Comparison of ENCODE assay signal across 1 cellular context in the genomic region with DNA sequence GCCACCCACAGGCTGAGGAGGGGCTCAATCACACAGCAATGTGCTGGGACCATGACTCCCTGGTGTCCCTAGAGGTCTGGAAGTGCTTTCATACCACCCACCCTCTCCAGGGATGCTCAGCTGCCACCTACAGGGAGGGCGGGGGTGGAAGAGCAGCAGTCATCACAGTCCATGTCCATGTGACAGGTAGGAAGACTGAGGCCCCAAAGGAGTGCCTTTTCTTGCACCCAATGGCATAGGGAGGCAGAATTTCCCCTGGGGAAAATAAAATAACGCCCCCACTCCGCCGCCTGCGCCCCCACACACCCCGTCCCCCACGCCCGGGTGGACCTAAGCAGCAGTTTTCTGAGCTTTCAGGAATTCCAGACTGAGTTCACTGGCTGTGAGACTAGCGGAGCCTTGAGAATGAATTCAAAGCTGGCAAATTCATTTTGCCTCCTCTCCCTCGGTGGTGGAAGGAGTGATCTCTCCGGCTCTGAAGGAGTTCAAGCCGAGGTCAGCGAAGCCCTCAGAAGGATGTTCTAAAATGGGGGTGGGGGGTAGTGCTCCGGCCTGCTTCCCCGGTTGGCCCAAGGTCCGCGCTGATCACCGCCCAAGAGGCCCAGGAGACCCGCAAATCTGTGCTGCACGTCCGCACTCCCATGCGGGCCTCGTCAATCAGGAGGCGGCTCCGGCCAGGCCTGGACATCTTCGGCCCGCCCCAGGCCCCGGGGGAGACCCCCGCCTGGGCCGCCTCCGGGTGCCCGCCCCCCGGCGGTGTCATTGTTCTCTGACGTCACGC.
TF ChIP-seq lines count a peak whose summit lies in the region.

No MANE protein-coding gene starts in this region.

TF ChIP-seq in HepG2, 621 proteins besides CTCF, POLR2A, EP300 and RAD21 (continued from another document and continues in another):
- TF ChIP-seq ZFX (CRISPR knock-in tag; IDR thresholded peaks at IDR 0.05; ENCODE audit: low read depth) (peak; percentile 56), ZNF790 (CRISPR knock-in tag; IDR thresholded peaks at IDR 0.05; ENCODE audit: borderline replicate concordance) (no peak), RELA (CRISPR knock-in tag; IDR thresholded peaks at IDR 0.05) (no peak), ERF (CRISPR knock-in tag; IDR thresholded peaks at IDR 0.05) (0 out of 2 replicates have a peak, but pooled peaks have one; percentile 9), ZEB1 (IDR thresholded peaks at IDR 0.05; ENCODE audit: insufficient replicate concordance, low read depth) (peak; percentile 26), SP140L (CRISPR knock-in tag; IDR thresholded peaks at IDR 0.05; ENCODE audit: borderline replicate concordance) (no peak), ZNF839 (CRISPR knock-in tag; IDR thresholded peaks at IDR 0.05; ENCODE audit: borderline replicate concordance) (no peak), ZNF772 (CRISPR knock-in tag; IDR thresholded peaks at IDR 0.05) (peak; percentile 27; the same call in 1 of the 2 replicates), PHF8 (CRISPR knock-in tag; IDR thresholded peaks at IDR 0.05) (peak; percentile 6; the same call in 1 of the 2 replicates), MXI1 (IDR thresholded peaks at IDR 0.05; ENCODE audit: borderline replicate concordance, low read depth, low read length) (peak; percentile 70; the same call in 1 of the 3 replicates), GATAD2A (CRISPR knock-in tag; IDR thresholded peaks at IDR 0.05) (no peak; the same call in 1 of the 2 replicates), ZNF598 (CRISPR knock-in tag; IDR thresholded peaks at IDR 0.05; ENCODE audit: borderline replicate concordance) (no peak), KAT2B (IDR thresholded peaks at IDR 0.05; ENCODE audit: borderline replicate concordance, low read depth, low read length) (no peak), ELF1 (CRISPR knock-in tag; IDR thresholded peaks at IDR 0.05) (0 out of 2 replicates have a peak, but pooled peaks have one; percentile 14), ZNF605 (CRISPR knock-in tag; IDR thresholded peaks at IDR 0.05) (peak; percentile 12; the same call in 1 of the 2 replicates), SNRNP70 (IDR thresholded peaks at IDR 0.05; ENCODE audit: low read depth, low read length) (no peak), PAWR (CRISPR knock-in tag; IDR thresholded peaks at IDR 0.05; ENCODE audit: borderline replicate concordance) (no peak), BCL6 (CRISPR knock-in tag; IDR thresholded peaks at IDR 0.05) (peak; percentile 51), RBM39 (IDR thresholded peaks at IDR 0.05; ENCODE audit: low read depth, low read length, poor library complexity, severe bottlenecking) (peak; percentile 6), ZNF879 (CRISPR knock-in tag; IDR thresholded peaks at IDR 0.05) (no peak), ZNF33B (CRISPR knock-in tag; IDR thresholded peaks at IDR 0.05) (no peak), U2AF1 (optimal IDR thresholded peaks at IDR 0.05; ENCODE audit: low read depth, low read length) (peak; percentile 63), REL (CRISPR knock-in tag; conservative IDR thresholded peaks at IDR 0.05) (0 out of 2 replicates have a peak, but pooled peaks have one; percentile 23), ZNF557 (CRISPR knock-in tag; IDR thresholded peaks at IDR 0.05) (no peak), ZNF562 (CRISPR knock-in tag; IDR thresholded peaks at IDR 0.05; ENCODE audit: borderline replicate concordance) (no peak), HNF4A (CRISPR knock-in tag; IDR thresholded peaks at IDR 0.05) (peak; percentile 50), NR2F6 (IDR thresholded peaks at IDR 0.05) (no peak), NR2F6 (CRISPR knock-in tag; IDR thresholded peaks at IDR 0.05) (peak; percentile 36; the same call in 1 of the 2 replicates), MIER3 (CRISPR knock-in tag; IDR thresholded peaks at IDR 0.05; ENCODE audit: borderline replicate concordance) (no peak), IRF2 (CRISPR knock-in tag; IDR thresholded peaks at IDR 0.05) (no peak), ZBTB1 (CRISPR knock-in tag; IDR thresholded peaks at IDR 0.05; ENCODE audit: borderline replicate concordance) (0 out of 2 replicates have a peak, but pooled peaks have one; percentile 47), ZNF607 (CRISPR knock-in tag; IDR thresholded peaks at IDR 0.05; ENCODE audit: borderline replicate concordance) (peak; percentile 76; the same call in 1 of the 2 replicates), AKAP8 (CRISPR knock-in tag; IDR thresholded peaks at IDR 0.05) (no peak), ZSCAN9 (CRISPR knock-in tag; IDR thresholded peaks at IDR 0.05; ENCODE audit: borderline replicate concordance) (no peak), KDM5A (IDR thresholded peaks at IDR 0.05; ENCODE audit: borderline replicate concordance, low read length) (no peak), ZNF460 (CRISPR knock-in tag; IDR thresholded peaks at IDR 0.05; ENCODE audit: borderline replicate concordance) (no peak), ZNF747 (CRISPR knock-in tag; IDR thresholded peaks at IDR 0.05; ENCODE audit: borderline replicate concordance) (0 out of 2 replicates have a peak, but pooled peaks have one; percentile 11), ZNF746 (CRISPR knock-in tag; IDR thresholded peaks at IDR 0.05) (peak; percentile 3; the same call in 1 of the 2 replicates), CBX5 (CRISPR knock-in tag; IDR thresholded peaks at IDR 0.05; ENCODE audit: borderline replicate concordance) (peak; percentile 76; the same call in 1 of the 2 replicates), SIN3A (IDR thresholded peaks at IDR 0.05; ENCODE audit: borderline replicate concordance, low read depth, low read length) (peak; percentile 27; the same call in 1 of the 2 replicates), ZNF713 (CRISPR knock-in tag; IDR thresholded peaks at IDR 0.05) (no peak), ZSCAN21 (CRISPR knock-in tag; IDR thresholded peaks at IDR 0.05; ENCODE audit: borderline replicate concordance) (peak; percentile 13; the same call in 1 of the 2 replicates), PLRG1 (conservative IDR thresholded peaks at IDR 0.05) (no peak)
- TF ChIP-seq, protein P1, sequence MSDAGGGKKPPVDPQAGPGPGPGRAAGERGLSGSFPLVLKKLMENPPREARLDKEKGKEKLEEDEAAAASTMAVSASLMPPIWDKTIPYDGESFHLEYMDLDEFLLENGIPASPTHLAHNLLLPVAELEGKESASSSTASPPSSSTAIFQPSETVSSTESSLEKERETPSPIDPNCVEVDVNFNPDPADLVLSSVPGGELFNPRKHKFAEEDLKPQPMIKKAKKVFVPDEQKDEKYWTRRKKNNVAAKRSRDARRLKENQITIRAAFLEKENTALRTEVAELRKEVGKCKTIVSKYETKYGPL (CRISPR knock-in tag; IDR thresholded peaks at IDR 0.05) = no peak
- TF ChIP-seq, protein P2, sequence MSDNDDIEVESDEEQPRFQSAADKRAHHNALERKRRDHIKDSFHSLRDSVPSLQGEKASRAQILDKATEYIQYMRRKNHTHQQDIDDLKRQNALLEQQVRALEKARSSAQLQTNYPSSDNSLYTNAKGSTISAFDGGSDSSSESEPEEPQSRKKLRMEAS (IDR thresholded peaks at IDR 0.05) = 0 out of 2 replicates have a peak, but pooled peaks have one; percentile 5
- TF ChIP-seq, protein P3, sequence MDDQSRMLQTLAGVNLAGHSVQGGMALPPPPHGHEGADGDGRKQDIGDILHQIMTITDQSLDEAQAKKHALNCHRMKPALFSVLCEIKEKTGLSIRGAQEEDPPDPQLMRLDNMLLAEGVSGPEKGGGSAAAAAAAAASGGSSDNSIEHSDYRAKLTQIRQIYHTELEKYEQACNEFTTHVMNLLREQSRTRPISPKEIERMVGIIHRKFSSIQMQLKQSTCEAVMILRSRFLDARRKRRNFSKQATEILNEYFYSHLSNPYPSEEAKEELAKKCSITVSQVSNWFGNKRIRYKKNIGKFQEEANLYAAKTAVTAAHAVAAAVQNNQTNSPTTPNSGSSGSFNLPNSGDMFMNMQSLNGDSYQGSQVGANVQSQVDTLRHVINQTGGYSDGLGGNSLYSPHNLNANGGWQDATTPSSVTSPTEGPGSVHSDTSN (CRISPR knock-in tag; IDR thresholded peaks at IDR 0.05; ENCODE audit: borderline replicate concordance) = no peak
- TF ChIP-seq, protein P4, sequence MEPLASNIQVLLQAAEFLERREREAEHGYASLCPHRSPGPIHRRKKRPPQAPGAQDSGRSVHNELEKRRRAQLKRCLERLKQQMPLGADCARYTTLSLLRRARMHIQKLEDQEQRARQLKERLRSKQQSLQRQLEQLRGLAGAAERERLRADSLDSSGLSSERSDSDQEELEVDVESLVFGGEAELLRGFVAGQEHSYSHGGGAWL (CRISPR knock-in tag; IDR thresholded peaks at IDR 0.05) = no peak
- TF ChIP-seq, protein P5, sequence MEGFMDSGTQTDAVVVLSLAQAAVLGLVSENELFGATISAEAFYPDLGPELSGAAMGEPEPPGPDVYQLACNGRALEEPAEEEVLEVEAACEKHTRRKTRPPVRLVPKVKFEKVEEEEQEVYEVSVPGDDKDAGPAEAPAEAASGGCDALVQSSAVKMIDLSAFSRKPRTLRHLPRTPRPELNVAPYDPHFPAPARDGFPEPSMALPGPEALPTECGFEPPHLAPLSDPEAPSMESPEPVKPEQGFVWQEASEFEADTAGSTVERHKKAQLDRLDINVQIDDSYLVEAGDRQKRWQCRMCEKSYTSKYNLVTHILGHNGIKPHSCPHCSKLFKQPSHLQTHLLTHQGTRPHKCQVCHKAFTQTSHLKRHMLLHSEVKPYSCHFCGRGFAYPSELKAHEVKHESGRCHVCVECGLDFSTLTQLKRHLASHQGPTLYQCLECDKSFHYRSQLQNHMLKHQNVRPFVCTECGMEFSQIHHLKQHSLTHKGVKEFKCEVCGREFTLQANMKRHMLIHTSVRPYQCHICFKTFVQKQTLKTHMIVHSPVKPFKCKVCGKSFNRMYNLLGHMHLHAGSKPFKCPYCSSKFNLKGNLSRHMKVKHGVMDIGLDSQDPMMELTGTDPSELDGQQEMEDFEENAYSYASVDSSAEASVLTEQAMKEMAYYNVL (CRISPR knock-in tag; IDR thresholded peaks at IDR 0.05; ENCODE audit: borderline replicate concordance) = 0 out of 2 replicates have a peak, but pooled peaks have one; percentile 37
- TF ChIP-seq, protein P6, sequence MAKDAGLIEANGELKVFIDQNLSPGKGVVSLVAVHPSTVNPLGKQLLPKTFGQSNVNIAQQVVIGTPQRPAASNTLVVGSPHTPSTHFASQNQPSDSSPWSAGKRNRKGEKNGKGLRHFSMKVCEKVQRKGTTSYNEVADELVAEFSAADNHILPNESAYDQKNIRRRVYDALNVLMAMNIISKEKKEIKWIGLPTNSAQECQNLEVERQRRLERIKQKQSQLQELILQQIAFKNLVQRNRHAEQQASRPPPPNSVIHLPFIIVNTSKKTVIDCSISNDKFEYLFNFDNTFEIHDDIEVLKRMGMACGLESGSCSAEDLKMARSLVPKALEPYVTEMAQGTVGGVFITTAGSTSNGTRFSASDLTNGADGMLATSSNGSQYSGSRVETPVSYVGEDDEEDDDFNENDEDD (CRISPR knock-in tag; IDR thresholded peaks at IDR 0.05; ENCODE audit: borderline replicate concordance) = 0 out of 2 replicates have a peak, but pooled peaks have one; percentile 24
- TF ChIP-seq, protein P7, sequence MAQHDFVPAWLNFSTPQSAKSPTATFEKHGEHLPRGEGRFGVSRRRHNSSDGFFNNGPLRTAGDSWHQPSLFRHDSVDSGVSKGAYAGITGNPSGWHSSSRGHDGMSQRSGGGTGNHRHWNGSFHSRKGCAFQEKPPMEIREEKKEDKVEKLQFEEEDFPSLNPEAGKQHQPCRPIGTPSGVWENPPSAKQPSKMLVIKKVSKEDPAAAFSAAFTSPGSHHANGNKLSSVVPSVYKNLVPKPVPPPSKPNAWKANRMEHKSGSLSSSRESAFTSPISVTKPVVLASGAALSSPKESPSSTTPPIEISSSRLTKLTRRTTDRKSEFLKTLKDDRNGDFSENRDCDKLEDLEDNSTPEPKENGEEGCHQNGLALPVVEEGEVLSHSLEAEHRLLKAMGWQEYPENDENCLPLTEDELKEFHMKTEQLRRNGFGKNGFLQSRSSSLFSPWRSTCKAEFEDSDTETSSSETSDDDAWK (CRISPR knock-in tag; IDR thresholded peaks at IDR 0.05) = no peak
- TF ChIP-seq, protein P8, sequence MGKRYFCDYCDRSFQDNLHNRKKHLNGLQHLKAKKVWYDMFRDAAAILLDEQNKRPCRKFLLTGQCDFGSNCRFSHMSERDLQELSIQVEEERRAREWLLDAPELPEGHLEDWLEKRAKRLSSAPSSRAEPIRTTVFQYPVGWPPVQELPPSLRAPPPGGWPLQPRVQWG (CRISPR knock-in tag; IDR thresholded peaks at IDR 0.05; ENCODE audit: borderline replicate concordance, low read depth) = no peak
